In genomic region chr14:83260751-83261150, GRCh38 we compare ENCODE assay signal across 13 cellular contexts.
"Had no signal": no experiment of that assay in that cellular context is flagged by ENCODE, and none has a peak within 500 bp of the region (broad histone marks: within the 10 kb centered on the region; RNA-seq: fewer than 3 reads in every experiment).

No MANE protein-coding gene starts in this region.

- DNase-seq: activated CD4-positive, alpha-beta T cell treated with anti-CD3 and anti-CD28 coated beads for 36 hours; activated CD8-positive, alpha-beta memory T cell treated with anti-CD3 and anti-CD28 coated beads, Interleukin-2, amount 50 U/mL, for 48 hours; activated CD8-positive, alpha-beta T cell treated with anti-CD3 and anti-CD28 coated beads for 36 hours; activated naive CD4-positive, alpha-beta T cell; esophagus squamous epithelium; foreskin fibroblast; head of caudate nucleus; left ventricle myocardium inferior; stimulated activated CD4-positive, alpha-beta T cell treated with anti-CD3 and anti-CD28 coated beads, Interleukin-2, amount 100 ng/mL, for 48 hours; stimulated activated naive CD8-positive, alpha-beta T cell treated with anti-CD3 and anti-CD28 coated beads, Interleukin-15, amount 100 ng/mL, for 72 hours; T1000; testis; WERI-Rb-1 had no signal

- ATAC-seq: activated CD4-positive, alpha-beta T cell treated with anti-CD3 and anti-CD28 coated beads for 36 hours; activated CD8-positive, alpha-beta T cell treated with anti-CD3 and anti-CD28 coated beads for 36 hours; stimulated activated naive CD8-positive, alpha-beta T cell treated with anti-CD3 and anti-CD28 coated beads, Interleukin-15, amount 100 ng/mL, for 72 hours had no signal
